Comparison of ENCODE assay signal across 8 cellular contexts in genomic region chr11:126440792-126441514, GRCh38.
DNase-seq lines count a peak whose midpoint lies in the region; ATAC-seq, FAIRE-seq and TF ChIP-seq lines count a peak whose summit lies in the region.

No MANE protein-coding gene starts in this region.

- peak; percentile 97 for TF ChIP-seq CTCF in chondrocyte (IDR thresholded peaks at IDR 0.05)

- ATAC-seq in HG03342 (IDR thresholded peaks at IDR 0.05; ENCODE audit: unreplicated experiment), result peak; percentile 80

- peaks cover 11% of the 10 kb centered on the region for H3K4me1 Mint-ChIP-seq in chondrocyte (ENCODE audit: low read depth)

- H3K4me3 Mint-ChIP-seq in chondrocyte (ENCODE audit: unreplicated experiment), result no peak overlapping the region

- H3K27me3 Mint-ChIP-seq in chondrocyte (ENCODE audit: low read depth), result no peaks in the 10 kb centered on the region

- FAIRE-seq in GM18507 (lab: Jason Lieb, UNC), result peak; percentile 77

- no peaks in the 10 kb centered on the region for H3K9me3 Mint-ChIP-seq in chondrocyte (ENCODE audit: low read depth)

- H3K36me3 Mint-ChIP-seq in chondrocyte (ENCODE audit: low read depth), result no peaks in the 10 kb centered on the region

- peak; percentile 98 for DNase-seq in 8988T
- DNase-seq in GM18507 (ENCODE audit: extremely low spot score, insufficient read length, low read depth), result peak; percentile 81
- peak; percentile 64 for DNase-seq in NCI-H460 (ENCODE audit: extremely low read depth, low read depth)
- peak; percentile 49 for DNase-seq in activated CD4-positive, alpha-beta T cell treated with anti-CD3 and anti-CD28 coated beads for 1 hour
- DNase-seq in chondrocyte (ENCODE audit: low spot score), result no peak
- DNase-seq in left kidney (ENCODE audit: low read depth, low spot score), result peak; percentile 97
- DNase-seq in stimulated activated CD4-positive, alpha-beta T cell treated with anti-CD3 and anti-CD28 coated beads, Interleukin-2, amount 100 ng/mL, for 48 hours, result peak; percentile 77 to 81

- H3K27ac Mint-ChIP-seq in chondrocyte (ENCODE audit: unreplicated experiment), result no peak overlapping the region
